In genomic region chr17:59842901-59843652, GRCh38 we compare ENCODE assay signal across 1 cellular context.
TF ChIP-seq lines count a peak whose summit lies in the region.

No MANE protein-coding gene starts in this region.

TF ChIP-seq in HepG2, 621 proteins besides CTCF, POLR2A, EP300 and RAD21 (continued from another document and continues in another):
- peak; percentile 67 for TF ChIP-seq UBTF (CRISPR knock-in tag; IDR thresholded peaks at IDR 0.05)
- TF ChIP-seq NAIF1 (CRISPR knock-in tag; IDR thresholded peaks at IDR 0.05; ENCODE audit: borderline replicate concordance): no peak
- peak; percentile 65; the same call in 1 of the 2 replicates for TF ChIP-seq ZNF20 (CRISPR knock-in tag; IDR thresholded peaks at IDR 0.05)
- no peak for TF ChIP-seq TCF7 (IDR thresholded peaks at IDR 0.05; ENCODE audit: low read depth)
- peak; percentile 23; the same call in 1 of the 2 replicates for TF ChIP-seq ZMYM4 (CRISPR knock-in tag; IDR thresholded peaks at IDR 0.05)
- TF ChIP-seq ZNF331 (CRISPR knock-in tag; IDR thresholded peaks at IDR 0.05): peak; percentile 91
- peak; percentile 27; the same call in 1 of the 2 replicates for TF ChIP-seq DPF2 (CRISPR knock-in tag; IDR thresholded peaks at IDR 0.05; ENCODE audit: borderline replicate concordance, low read depth)
- no peak; the same call in none of the 2 replicates for TF ChIP-seq FIP1L1 (IDR thresholded peaks at IDR 0.05; ENCODE audit: borderline replicate concordance, insufficient read depth, low read depth, low read length)
- peak; percentile 39; the same call in 1 of the 2 replicates for TF ChIP-seq HOXA3 (CRISPR knock-in tag; IDR thresholded peaks at IDR 0.05)
- TF ChIP-seq MIXL1 (CRISPR knock-in tag; IDR thresholded peaks at IDR 0.05): peak; percentile 97
- TF ChIP-seq ZHX1 (CRISPR knock-in tag; IDR thresholded peaks at IDR 0.05; ENCODE audit: low read depth): 0 out of 2 replicates have a peak, but pooled peaks have one; percentile 37
- no peak for TF ChIP-seq ZFP41 (CRISPR knock-in tag; IDR thresholded peaks at IDR 0.05; ENCODE audit: borderline replicate concordance)
- TF ChIP-seq FOXO4 (CRISPR knock-in tag; conservative IDR thresholded peaks at IDR 0.05): no peak
- TF ChIP-seq GFI1 (CRISPR knock-in tag; IDR thresholded peaks at IDR 0.05; ENCODE audit: borderline replicate concordance): peak; percentile 9; the same call in 1 of the 2 replicates
- TF ChIP-seq BORCS8-MEF2B (CRISPR knock-in tag; IDR thresholded peaks at IDR 0.05): peak; percentile 36; the same call in 1 of the 2 replicates
- peak; percentile 66; the same call in 1 of the 2 replicates for TF ChIP-seq BRCA1 (CRISPR knock-in tag; IDR thresholded peaks at IDR 0.05)
- no peak for TF ChIP-seq ZFYVE20 (CRISPR knock-in tag; IDR thresholded peaks at IDR 0.05; ENCODE audit: borderline replicate concordance, low read depth)
- peak; percentile 16 for TF ChIP-seq YY1 (IDR thresholded peaks at IDR 0.05; ENCODE audit: insufficient read depth, insufficient replicate concordance, low read depth, low read length)
- TF ChIP-seq PHF20 (CRISPR knock-in tag; IDR thresholded peaks at IDR 0.05): no peak
- peak; percentile 28; the same call in 1 of the 2 replicates for TF ChIP-seq MYC (CRISPR knock-in tag; IDR thresholded peaks at IDR 0.05; ENCODE audit: borderline replicate concordance)
- peak; percentile 67; the same call in 1 of the 2 replicates for TF ChIP-seq NFKBIZ (CRISPR knock-in tag; IDR thresholded peaks at IDR 0.05)
- TF ChIP-seq SOX6 (IDR thresholded peaks at IDR 0.05): no peak
- peak; percentile 71 for TF ChIP-seq SOX6 (CRISPR knock-in tag; IDR thresholded peaks at IDR 0.05)
- TF ChIP-seq HMG20A (CRISPR knock-in tag; IDR thresholded peaks at IDR 0.05; ENCODE audit: borderline replicate concordance): peak; percentile 80
- no peak for TF ChIP-seq ZNF747 (CRISPR knock-in tag; IDR thresholded peaks at IDR 0.05; ENCODE audit: borderline replicate concordance)
- TF ChIP-seq ZNF737 (CRISPR knock-in tag; IDR thresholded peaks at IDR 0.05; ENCODE audit: borderline replicate concordance): no peak
- TF ChIP-seq POGK (CRISPR knock-in tag; conservative IDR thresholded peaks at IDR 0.05): peak; percentile 92
- peak; percentile 57; the same call in 1 of the 2 replicates for TF ChIP-seq ELF4 (CRISPR knock-in tag; IDR thresholded peaks at IDR 0.05; ENCODE audit: borderline replicate concordance)
- TF ChIP-seq ZC3H13 (CRISPR knock-in tag; IDR thresholded peaks at IDR 0.05): peak; percentile 78
- peak; percentile 96 for TF ChIP-seq HNF1B (CRISPR knock-in tag; IDR thresholded peaks at IDR 0.05)
- no peak for TF ChIP-seq HNRNPLL (IDR thresholded peaks at IDR 0.05; ENCODE audit: low read depth, low read length, poor library complexity, severe bottlenecking)
- peak; percentile 64; the same call in 1 of the 2 replicates for TF ChIP-seq ZNF790 (CRISPR knock-in tag; IDR thresholded peaks at IDR 0.05; ENCODE audit: borderline replicate concordance)
- no peak for TF ChIP-seq FOXK2 (IDR thresholded peaks at IDR 0.05)
- no peak for TF ChIP-seq SMARCE1 (IDR thresholded peaks at IDR 0.05; ENCODE audit: borderline replicate concordance)
- peak; percentile 41 for TF ChIP-seq MEIS1 (CRISPR knock-in tag; IDR thresholded peaks at IDR 0.05; ENCODE audit: borderline replicate concordance)
- no peak for TF ChIP-seq HOXA7 (CRISPR knock-in tag; IDR thresholded peaks at IDR 0.05)
- TF ChIP-seq KAT8 (CRISPR knock-in tag; IDR thresholded peaks at IDR 0.05): peak; percentile 42; the same call in 1 of the 2 replicates
- no peak for TF ChIP-seq NONO (IDR thresholded peaks at IDR 0.05)
- TF ChIP-seq NONO (CRISPR knock-in tag; conservative IDR thresholded peaks at IDR 0.05): 0 out of 2 replicates have a peak, but pooled peaks have one; percentile 43
- peak; percentile 66; the same call in 1 of the 2 replicates for TF ChIP-seq NFAT5 (CRISPR knock-in tag; IDR thresholded peaks at IDR 0.05)
- no peak for TF ChIP-seq NBN (conservative IDR thresholded peaks at IDR 0.05)
- TF ChIP-seq ZNF430 (CRISPR knock-in tag; IDR thresholded peaks at IDR 0.05): peak; percentile 54; the same call in 1 of the 2 replicates
- no peak; the same call in 1 of the 2 replicates for TF ChIP-seq SP140L (CRISPR knock-in tag; IDR thresholded peaks at IDR 0.05; ENCODE audit: borderline replicate concordance)
- TF ChIP-seq ZNF704 (CRISPR knock-in tag; IDR thresholded peaks at IDR 0.05; ENCODE audit: borderline replicate concordance): no peak; the same call in 1 of the 2 replicates
- peak; percentile 17; the same call in 1 of the 2 replicates for TF ChIP-seq TFDP2 (CRISPR knock-in tag; IDR thresholded peaks at IDR 0.05)
- no peak for TF ChIP-seq IKZF1 (IDR thresholded peaks at IDR 0.05)
- TF ChIP-seq KAT2B (IDR thresholded peaks at IDR 0.05; ENCODE audit: borderline replicate concordance, low read depth, low read length): 0 out of 2 replicates have a peak, but pooled peaks have one; percentile 5
- TF ChIP-seq ZNF101 (CRISPR knock-in tag; IDR thresholded peaks at IDR 0.05; ENCODE audit: borderline replicate concordance, low read depth): peak; percentile 17; the same call in 1 of the 2 replicates
- TF ChIP-seq ZNF552 (CRISPR knock-in tag; IDR thresholded peaks at IDR 0.05; ENCODE audit: borderline replicate concordance): peak; percentile 64; the same call in 1 of the 2 replicates
- TF ChIP-seq ELF3 (CRISPR knock-in tag; IDR thresholded peaks at IDR 0.05): peak; percentile 74
